Comparison of ENCODE assay signal across 1 cellular context in the genomic region with DNA sequence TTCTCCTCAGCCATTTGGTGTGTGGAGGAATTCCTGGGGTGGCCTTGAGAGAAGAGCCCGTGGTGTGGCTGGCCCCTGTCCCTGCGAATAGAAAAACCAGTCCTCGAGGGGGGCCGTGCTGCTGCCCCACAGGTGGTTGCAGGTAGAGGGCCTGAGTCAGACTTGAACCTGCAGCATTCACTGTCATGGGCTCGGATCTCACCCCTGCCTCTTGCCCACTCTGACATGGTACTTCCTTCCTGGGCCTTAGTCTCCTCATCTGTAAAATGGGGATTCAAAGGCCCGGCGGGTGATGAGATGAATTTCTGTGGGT.
TF ChIP-seq lines count a peak whose summit lies in the region.

No MANE protein-coding gene starts in this region.

TF ChIP-seq in HepG2, 621 proteins besides CTCF, POLR2A, EP300 and RAD21:
- TF ChIP-seq SOX5 (CRISPR knock-in tag; IDR thresholded peaks at IDR 0.05; ENCODE audit: borderline replicate concordance) (no peak), ZNF629 (CRISPR knock-in tag; conservative IDR thresholded peaks at IDR 0.05) (peak; percentile 48; the same call in 1 of the 2 replicates)
TF ChIP-seq in HepG2: peak in this region for 1.
